In genomic region chr2:232979871-232980461, GRCh38 we compare ENCODE assay signal across 9 cellular contexts. TPM values are rescaled to one million over a fixed set of nuclear protein-coding genes. Genes with fewer than 3 reads are reported as not detected.
DNase-seq lines count a peak whose midpoint lies in the region; ATAC-seq and TF ChIP-seq lines count a peak whose summit lies in the region.
"Had no signal": no experiment of that assay in that cellular context is flagged by ENCODE, and none has a peak within 500 bp of the region (broad histone marks: within the 10 kb centered on the region; RNA-seq: fewer than 3 reads in every experiment).

No MANE protein-coding gene starts in this region.

- peak overlapping the region; percentile 59 for H3K9ac ChIP-seq in PC-3 (ENCODE audit: low read length)

- CTCF ChIA-PET in PC-3 (lab: Charles Lee) = interaction anchor here (0.5 to 1.6 kb wide), 7 partner anchors 15 to 319 kb away, joined by 4 to 21 read pairs (median 5); no protein-coding TSS in a partner anchor

- POLR2A ChIA-PET in PC-3 (lab: Charles Lee; ENCODE audit: unreplicated experiment) = interaction anchor here (0.6 to 1.1 kb wide), 4 partner anchors 49 to 59 kb away, joined by 3 read pairs; no protein-coding TSS in a partner anchor

- TF ChIP-seq CTCF in PC-3 (conservative IDR thresholded peaks at IDR 0.05; ENCODE audit: low read depth, low read length) (peak; percentile 67), epithelial cell of proximal tubule (conservative IDR thresholded peaks at IDR 0.05; ENCODE audit: low read depth, low read length) (peak; percentile 49)

- no peaks in the 10 kb centered on the region for H3K36me3 ChIP-seq in PC-3 (ENCODE audit: low read depth, low read length)

- H3K4me2 ChIP-seq in PC-3 (ENCODE audit: low read length) = peak overlapping the region; percentile 65

- no peaks in the 10 kb centered on the region for H3K27me3 ChIP-seq in PC-3 (ENCODE audit: low read length)

- intact Hi-C loops in PC-3 (cut with micrococcal nuclease) = loop anchor here (1.0 to 2.0 kb wide), 4 partner anchors 8 to 271 kb away; partner anchors contain the start of gene ATG16L1

- ATAC-seq in PC-3 (peak; percentile 91), GM19351 (IDR thresholded peaks at IDR 0.05; ENCODE audit: unreplicated experiment) (no peak), HG02610 (IDR thresholded peaks at IDR 0.05; ENCODE audit: unreplicated experiment) (no peak), GM18502 (IDR thresholded peaks at IDR 0.05; ENCODE audit: poor library complexity, unreplicated experiment) (no peak), HG02642 (IDR thresholded peaks at IDR 0.05; ENCODE audit: poor library complexity, unreplicated experiment) (no peak)

- H3K27ac ChIP-seq in PC-3 (ENCODE audit: low read length) = peak overlapping the region; percentile 90

- peak overlapping the region; percentile 41; the same call in 1 of the 2 replicates for H2AFZ ChIP-seq in PC-3 (ENCODE audit: low read length)

- no peaks in the 10 kb centered on the region for H3K79me2 ChIP-seq in PC-3 (ENCODE audit: low read length)

- H3K9me2 ChIP-seq in PC-3 (replicated peaks; ENCODE audit: low read length) = no peaks in the 10 kb centered on the region

- BruUV-seq in PC-3 (replicated peaks; lab: Mats Ljungman, UMichigan) = no TSS peak

- no peaks in the 10 kb centered on the region for H4K20me1 ChIP-seq in PC-3 (ENCODE audit: low read length)

- DNase-seq in H4 (ENCODE audit: low spot score) (peak; percentile 37), PC-3 (peak; percentile 95), epithelial cell of proximal tubule (ENCODE audit: low read depth) (peak; percentile 43), renal cortical epithelial cell (ENCODE audit: low read depth) (peak; percentile 91)
- DNase-seq: SIG-M5 had no signal

- no peaks in the 10 kb centered on the region for H3K9me3 ChIP-seq in PC-3 (ENCODE audit: low read length)

- H3K4me1 ChIP-seq in PC-3 (ENCODE audit: insufficient read depth, low read length) = peaks cover 36% of the 10 kb centered on the region

- H3F3A ChIP-seq in PC-3 (ENCODE audit: low read length, unreplicated experiment) = no peaks in the 10 kb centered on the region

- no peak overlapping the region for H3K4me3 ChIP-seq in PC-3 (ENCODE audit: low read length)
- H3K4me3 ChIP-seq in epithelial cell of proximal tubule (ENCODE audit: low read depth, low read length) = no peak overlapping the region

RNA-seq across cellular contexts. Expression of gene NGEF, which starts 33.1 kb away (rescaled TPM):
- 1.3 and 3.3 TPM in 2 replicates for total RNA-seq in H4 (2014; rRNA removed; shearing (Covaris generic))
- total RNA-seq in PC-3 (2014; rRNA removed) = 71.3 and 80.2 TPM in 2 replicates
- 4.2 and 8.6 TPM in 2 replicates for total RNA-seq in epithelial cell of proximal tubule
- 0.35 and 0.75 TPM in 2 replicates for total RNA-seq in renal cortical epithelial cell

RNA-seq across cellular contexts. Expression of gene NEU2, which starts 52.5 kb away (rescaled TPM):
- not detected in 2 replicates for total RNA-seq in H4 (2014; rRNA removed; shearing (Covaris generic))
- total RNA-seq in PC-3 (2014; rRNA removed) (4.0 and 4.5 TPM in 2 replicates), epithelial cell of proximal tubule (not detected in 2 replicates), renal cortical epithelial cell (not detected in 2 replicates)

Comparison
In these comparisons a context has a peak if more than half of its experiments do, and no peak if none do; other contexts are left out.
1. DNase-seq: peak in every context shown above with its lines; median percentile 95 in PC-3; 91 in renal cortical epithelial cell; 43 in epithelial cell of proximal tubule; 37 in H4.